8 cellular contexts compared by ENCODE assay signal in the genomic region with DNA sequence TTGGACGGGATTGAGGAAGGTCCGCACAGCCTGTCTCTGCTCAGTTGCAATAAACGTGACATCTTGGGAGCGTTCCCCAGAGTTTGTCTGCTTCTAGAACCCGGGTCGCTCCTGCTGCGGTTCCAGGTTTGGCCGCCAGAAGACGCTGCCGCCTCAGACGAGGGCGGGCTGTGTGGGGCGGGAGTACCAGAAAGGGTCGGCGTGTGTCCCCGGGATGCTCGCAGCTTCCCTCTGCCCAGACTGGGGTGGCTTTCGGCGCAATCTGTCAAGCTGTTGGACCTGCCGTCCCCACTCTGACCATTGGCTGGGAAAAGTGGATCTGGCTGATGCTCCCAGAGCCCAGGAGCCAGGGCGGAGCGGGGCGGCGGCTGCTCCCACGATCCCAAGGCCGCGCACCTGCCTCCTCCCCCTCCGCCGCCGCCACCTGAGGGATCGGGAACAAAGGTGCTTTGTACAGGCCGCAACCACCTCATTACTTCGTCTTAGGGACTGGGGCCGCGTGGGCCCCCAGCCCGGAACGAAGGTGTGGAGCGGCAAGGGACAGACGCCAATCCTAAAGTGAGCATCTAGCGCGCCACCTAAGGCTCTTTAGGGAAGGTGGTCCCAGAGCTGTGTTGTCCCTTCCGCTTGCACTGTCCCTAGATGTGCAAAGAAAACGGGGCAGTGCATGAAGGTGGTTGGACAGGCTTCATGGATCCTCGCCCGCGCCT. TPM values are rescaled to one million over a fixed set of nuclear protein-coding genes. Genes with fewer than 3 reads are reported as not detected.
A peak's percentile ranks its signal among the peaks of the same experiment; 100 is the strongest.
DNase-seq lines count a peak whose midpoint lies in the region; ATAC-seq lines count a peak whose summit lies in the region.

No MANE protein-coding gene starts in this region.

- peak overlapping the region; percentile 87 for H3K9ac ChIP-seq in BLaER1

- no peaks in the 10 kb centered on the region for H3K9me3 ChIP-seq in BLaER1

- H3K36me3 ChIP-seq in BLaER1 (peaks cover 54% of the 10 kb centered on the region), H7 (replicated peaks; ENCODE audit: control insufficient read depth, insufficient read depth, low read length) (peaks cover 2% of the 10 kb centered on the region)

- H3K27me3 ChIP-seq in BLaER1 (no peaks in the 10 kb centered on the region), H7 (ENCODE audit: control insufficient read depth, insufficient read depth, low read length) (peaks cover 9% of the 10 kb centered on the region)

- peaks cover 58% of the 10 kb centered on the region for H3K4me1 ChIP-seq in BLaER1

- H3K27ac ChIP-seq in BLaER1 (no peak overlapping the region), skin epidermis (peak overlapping the region in 15 of 21 experiments; percentile 16 to 94 (median 82))

- intact Hi-C loops in left ventricle myocardium superior (cut with micrococcal nuclease) = no loop called here

- H3K4me3 ChIP-seq in BLaER1 (peak overlapping the region; percentile 92), H7 (ENCODE audit: insufficient read depth, low read depth, low read length) (peak overlapping the region; percentile 90), skin epidermis (peak overlapping the region; percentile 73 to 93 (median 87))

- DNase-seq in H7 (peak; percentile 96), OCI-M1 (lab: John Stamatoyannopoulos, UW) (peak; percentile 66), left ventricle myocardium superior (peak; percentile 73)
- DNase-seq in activated naive CD4-positive, alpha-beta T cell treated with anti-CD3 and anti-CD28 coated beads, Interleukin-2, amount 50 U/mL, for 16 hours = peak; percentile 81

- H4K20me1 ChIP-seq in BLaER1 = peaks cover 50% of the 10 kb centered on the region

- H3K4me2 ChIP-seq in BLaER1 = peak overlapping the region; percentile 92

- ATAC-seq in left ventricle myocardium superior = peak; percentile 57
- no peak for ATAC-seq in GM19023 (IDR thresholded peaks at IDR 0.05; ENCODE audit: unreplicated experiment)
- ATAC-seq in GM21360 (IDR thresholded peaks at IDR 0.05; ENCODE audit: unreplicated experiment) = no peak

RNA-seq across cellular contexts. Expression of gene EFNA4, which starts 0.7 kb away (rescaled TPM):
- 59.5 and 59.6 TPM in 2 replicates for total RNA-seq in H7 (2014; rRNA removed; shearing (Covaris generic))
- 2.3 TPM for total RNA-seq in left ventricle myocardium superior

RNA-seq across cellular contexts. Expression of gene ADAM15, which starts 11.7 kb away (rescaled TPM):
- total RNA-seq in H7 (2014; rRNA removed; shearing (Covaris generic)) = 34.9 and 35.0 TPM in 2 replicates
- total RNA-seq in left ventricle myocardium superior = 84.2 TPM

RNA-seq across cellular contexts. Expression of gene EFNA3, which starts 15.8 kb away (rescaled TPM):
- 17.5 and 24.9 TPM in 2 replicates for total RNA-seq in H7 (2014; rRNA removed; shearing (Covaris generic))
- total RNA-seq in left ventricle myocardium superior = 1.1 TPM

RNA-seq across cellular contexts. Expression of gene DCST1, which starts 29.2 kb away (rescaled TPM):
- total RNA-seq in H7 (2014; rRNA removed; shearing (Covaris generic)) = not detected in 2 replicates
- not detected for total RNA-seq in left ventricle myocardium superior

RNA-seq across cellular contexts. Expression of gene DCST2, which starts 29.3 kb away (rescaled TPM):
- total RNA-seq in H7 (2014; rRNA removed; shearing (Covaris generic)) = 0.31 and 1.5 TPM in 2 replicates
- 0.37 TPM for total RNA-seq in left ventricle myocardium superior

Comparison
In these comparisons a context has a peak if more than half of its experiments do, and no peak if none do; other contexts are left out.
1. RNA of gene EFNA4, which starts 0.7 kb away (total RNA-seq): 59.5 to 59.6 TPM in H7; 2.3 TPM in left ventricle myocardium superior (single experiment); every median in the first group is over 10 times any median in the second.
2. Peak in every context shown above with its lines, with median percentiles within 50 percentile points of each other: H3K4me3 ChIP-seq and DNase-seq.